22 cellular contexts compared by ENCODE assay signal in genomic region chr7:98199131-98199530, GRCh38. TPM values are rescaled to one million over a fixed set of nuclear protein-coding genes. Genes with fewer than 3 reads are reported as not detected.
DNase-seq lines count a peak whose midpoint lies in the region; ATAC-seq and TF ChIP-seq lines count a peak whose summit lies in the region.
"Had no signal": no experiment of that assay in that cellular context is flagged by ENCODE, and none has a peak within 500 bp of the region (broad histone marks: within the 10 kb centered on the region; RNA-seq: fewer than 3 reads in every experiment).

No MANE protein-coding gene starts in this region.

- POLR2A ChIA-PET in IMR-90 (lab: Charles Lee; ENCODE audit: unreplicated experiment): no interaction called here

- no peak overlapping the region for H2AK9ac ChIP-seq in IMR-90 (replicated peaks; ENCODE audit: low read depth, low read length, poor library complexity)

- peak overlapping the region; percentile 22 for H3K27ac Mint-ChIP-seq in stimulated activated naive CD8-positive, alpha-beta T cell treated with anti-CD3 and anti-CD28 coated beads, Interleukin-15, Interleukin-2, amounts not matched to agents 100 ng/mL and 50 ng/mL, for 24 hours
- H3K27ac Mint-ChIP-seq in stimulated activated naive CD8-positive, alpha-beta T cell treated with anti-CD3 and anti-CD28 coated beads, Interleukin-15, amount 100 ng/mL, for 72 hours: no peak overlapping the region
- H3K27ac Mint-ChIP-seq in osteocyte (ENCODE audit: unreplicated experiment) (peak overlapping the region; percentile 61), neural progenitor cell (no peak overlapping the region)
- H3K27ac Mint-ChIP-seq: CD8-positive, alpha-beta T cell had no signal

- no TSS peak for BruUV-seq in IMR-90 (replicated peaks; lab: Mats Ljungman, UMichigan)

- H3K27me3 ChIP-seq in IMR-90 (ENCODE audit: control insufficient read depth, insufficient read depth, low read length) (no peaks in the 10 kb centered on the region), neural progenitor cell (no peaks in the 10 kb centered on the region), prostate gland (replicated peaks; ENCODE audit: insufficient read depth) (no peaks in the 10 kb centered on the region)
- H3K27me3 ChIP-seq: SJSA1 had no signal

- no peak overlapping the region for H2BK120ac ChIP-seq in IMR-90 (ENCODE audit: low read depth, low read length)

- H4K8ac ChIP-seq in IMR-90 (ENCODE audit: low read depth in 2 of 2, low read length in 2 of 2): no peak overlapping the region

- no peak overlapping the region for H3K18ac ChIP-seq in IMR-90 (ENCODE audit: low read depth, low read length)

- H4K91ac ChIP-seq in IMR-90 (ENCODE audit: insufficient read depth, low read depth, low read length): no peak overlapping the region

- dilution Hi-C loops in IMR-90 (cut with HindIII; ENCODE audit: low sequenced_read_pairs, unreplicated experiment): no loop called here

- peaks cover 4% of the 10 kb centered on the region; the same call in 1 of the 2 replicates for H3K36me3 ChIP-seq in IMR-90 (ENCODE audit: control insufficient read depth, insufficient read depth, low read length)
- H3K36me3 ChIP-seq in neural progenitor cell: no peaks in the 10 kb centered on the region
- H3K36me3 ChIP-seq in prostate gland: no peaks in the 10 kb centered on the region

- H3K27ac ChIP-seq in IMR-90 (ENCODE audit: insufficient read depth, low read length) (peak overlapping the region; percentile 10; the same call in 1 of the 2 replicates), neural progenitor cell (no peak overlapping the region), prostate gland (no peak overlapping the region)
- H3K27ac ChIP-seq: SJSA1 had no signal

- no peak overlapping the region for H2BK15ac ChIP-seq in IMR-90 (ENCODE audit: low read depth, low read length)

- H3K27me3 Mint-ChIP-seq in stimulated activated naive CD8-positive, alpha-beta T cell treated with anti-CD3 and anti-CD28 coated beads, Interleukin-15, Interleukin-2, amounts not matched to agents 100 ng/mL and 50 ng/mL, for 24 hours: no peaks in the 10 kb centered on the region
- H3K27me3 Mint-ChIP-seq in stimulated activated naive CD8-positive, alpha-beta T cell treated with anti-CD3 and anti-CD28 coated beads, Interleukin-15, amount 100 ng/mL, for 72 hours: no peaks in the 10 kb centered on the region
- no peaks in the 10 kb centered on the region for H3K27me3 Mint-ChIP-seq in osteocyte (ENCODE audit: unreplicated experiment)
- H3K27me3 Mint-ChIP-seq in neural progenitor cell (ENCODE audit: insufficient read depth, low read depth): peaks cover 2% of the 10 kb centered on the region

- H2AFZ ChIP-seq in IMR-90 (replicated peaks; ENCODE audit: low read length, poor library complexity): no peak overlapping the region
- no peak overlapping the region for H2AFZ ChIP-seq in neural progenitor cell (replicated peaks)

- H2BK5ac ChIP-seq in IMR-90 (ENCODE audit: low read depth, low read length, poor library complexity, severe bottlenecking): no peak overlapping the region

- H3K4me3 ChIP-seq in IMR-90 (ENCODE audit: insufficient read depth, low read depth, low read length) (no peak overlapping the region), choroid plexus epithelial cell (ENCODE audit: low read depth, low read length) (no peak overlapping the region), neural progenitor cell (no peak overlapping the region), prostate gland (no peak overlapping the region)
- H3K4me3 ChIP-seq: SJSA1 had no signal

- H3F3A ChIP-seq in neural progenitor cell (ENCODE audit: low read depth): no peaks in the 10 kb centered on the region

- no peak for TF ChIP-seq RAD21 in IMR-90 (IDR thresholded peaks at IDR 0.05; ENCODE audit: low read length)

- no peak overlapping the region for H4K5ac ChIP-seq in IMR-90 (ENCODE audit: low read depth, low read length)

- no peak for TF ChIP-seq CTCF in IMR-90 (conservative IDR thresholded peaks at IDR 0.05; ENCODE audit: low read depth, low read length)
- no peak for TF ChIP-seq CTCF in choroid plexus epithelial cell (conservative IDR thresholded peaks at IDR 0.05; ENCODE audit: low read depth, low read length)
- no peak for TF ChIP-seq CTCF in osteocyte (IDR thresholded peaks at IDR 0.05)
- no peak for TF ChIP-seq CTCF in neural progenitor cell (IDR thresholded peaks at IDR 0.05)
- no peak for TF ChIP-seq CTCF in prostate gland (IDR thresholded peaks at IDR 0.05)

- CTCF ChIA-PET in IMR-90 (lab: Yijun Ruan, JAX): no interaction called here

- H3K4me2 ChIP-seq in IMR-90 (ENCODE audit: low read depth, low read length) (0 out of 2 replicates have a peak overlapping the region, but pooled peaks have one; percentile 5), neural progenitor cell (no peak overlapping the region)

- peaks cover 30% of the 10 kb centered on the region for H3K79me2 ChIP-seq in neural progenitor cell (ENCODE audit: low read depth)

- TF ChIP-seq POLR2A in IMR-90 (IDR thresholded peaks at IDR 0.05; ENCODE audit: low read depth, low read length) (no peak), prostate gland (IDR thresholded peaks at IDR 0.05) (no peak)

- H3K4me1 ChIP-seq in IMR-90 (ENCODE audit: control insufficient read depth, insufficient read depth, low read length) (peaks cover 2% of the 10 kb centered on the region; the same call in 1 of the 2 replicates), neural progenitor cell (no peaks in the 10 kb centered on the region), prostate gland (replicated peaks) (no peaks in the 10 kb centered on the region)
- H3K4me1 ChIP-seq: Caco-2, SJSA1 had no signal

- peaks cover 51% of the 10 kb centered on the region for H3K4me1 Mint-ChIP-seq in stimulated activated naive CD8-positive, alpha-beta T cell treated with anti-CD3 and anti-CD28 coated beads, Interleukin-15, Interleukin-2, amounts not matched to agents 100 ng/mL and 50 ng/mL, for 24 hours (ENCODE audit: low read depth)
- H3K4me1 Mint-ChIP-seq in stimulated activated naive CD8-positive, alpha-beta T cell treated with anti-CD3 and anti-CD28 coated beads, Interleukin-15, amount 100 ng/mL, for 72 hours: peaks cover 49% of the 10 kb centered on the region
- H3K4me1 Mint-ChIP-seq in osteocyte (ENCODE audit: unreplicated experiment): peaks cover 20% of the 10 kb centered on the region
- no peaks in the 10 kb centered on the region for H3K4me1 Mint-ChIP-seq in neural progenitor cell

- WGBS in IMR-90 (ENCODE audit: extremely low coverage in 2 of 2, insufficient read length in 1 of 2), 2 experiments: no CpG with 5 or more reads among the region's 5 CpGs
- WGBS in prostate gland: 90% methylated on average over 5 of the region's 5 CpGs

- peaks cover 5% of the 10 kb centered on the region; the same call in 1 of the 2 replicates for H3K9me1 ChIP-seq in IMR-90 (ENCODE audit: insufficient read depth, low read length)

- H4K20me1 ChIP-seq in IMR-90 (ENCODE audit: insufficient read depth, low read length): no peaks in the 10 kb centered on the region
- H4K20me1 ChIP-seq in neural progenitor cell (ENCODE audit: low read depth): peaks cover 8% of the 10 kb centered on the region

- intact Hi-C loops in IMR-90 (cut with micrococcal nuclease): no loop called here
- intact Hi-C loops in prostate gland (cut with DNase I): no loop called here

- H3K9me3 Mint-ChIP-seq in stimulated activated naive CD8-positive, alpha-beta T cell treated with anti-CD3 and anti-CD28 coated beads, Interleukin-15, Interleukin-2, amounts not matched to agents 100 ng/mL and 50 ng/mL, for 24 hours: no peaks in the 10 kb centered on the region
- peaks cover 0 to 8% of the 10 kb centered on the region in 2 donors for H3K9me3 Mint-ChIP-seq in stimulated activated naive CD8-positive, alpha-beta T cell treated with anti-CD3 and anti-CD28 coated beads, Interleukin-15, amount 100 ng/mL, for 72 hours
- no peaks in the 10 kb centered on the region for H3K9me3 Mint-ChIP-seq in osteocyte (ENCODE audit: unreplicated experiment)
- peaks cover 7% of the 10 kb centered on the region for H3K9me3 Mint-ChIP-seq in neural progenitor cell

- H3K23ac ChIP-seq in IMR-90 (ENCODE audit: low read depth, low read length): no peak overlapping the region

- H3K56ac ChIP-seq in IMR-90 (ENCODE audit: extremely low read depth, insufficient read depth, low read length): no peak overlapping the region

- H3K36me3 Mint-ChIP-seq in stimulated activated naive CD8-positive, alpha-beta T cell treated with anti-CD3 and anti-CD28 coated beads, Interleukin-15, Interleukin-2, amounts not matched to agents 100 ng/mL and 50 ng/mL, for 24 hours (ENCODE audit: low read depth): peaks cover 24% of the 10 kb centered on the region
- H3K36me3 Mint-ChIP-seq in osteocyte (ENCODE audit: unreplicated experiment) (peaks cover 11% of the 10 kb centered on the region), neural progenitor cell (peaks cover 30% of the 10 kb centered on the region)

- H3K9me3 ChIP-seq in IMR-90 (ENCODE audit: control insufficient read depth, insufficient read depth, low read length): peaks cover 3% of the 10 kb centered on the region; the same call in 1 of the 2 replicates
- no peaks in the 10 kb centered on the region for H3K9me3 ChIP-seq in neural progenitor cell (ENCODE audit: low read depth)
- H3K9me3 ChIP-seq in prostate gland: no peaks in the 10 kb centered on the region
- H3K9me3 ChIP-seq: Caco-2, SJSA1 had no signal

- in situ Hi-C loops in IMR-90 (cut with MboI; ENCODE audit: low sequenced_read_pairs): no loop called here

- no peak overlapping the region for H3K4ac ChIP-seq in IMR-90 (ENCODE audit: low read depth, low read length)

- no peak overlapping the region for H3K14ac ChIP-seq in IMR-90 (replicated peaks; ENCODE audit: low read depth, low read length)

- H2BK20ac ChIP-seq in IMR-90 (ENCODE audit: low read depth, low read length): no peak overlapping the region

- ATAC-seq in stimulated activated naive CD8-positive, alpha-beta T cell treated with anti-CD3 and anti-CD28 coated beads, Interleukin-15, amount 100 ng/mL, for 72 hours: no peak
- ATAC-seq in IMR-90 (ENCODE audit: low read depth): peak; percentile 59
- ATAC-seq: CD8-positive, alpha-beta T cell had no signal

- no peak for DNase-seq in stimulated activated naive CD8-positive, alpha-beta T cell treated with anti-CD3 and anti-CD28 coated beads, Interleukin-15, amount 100 ng/mL, for 72 hours
- DNase-seq in IMR-90: peak; percentile 52
- peak; percentile 67 for DNase-seq in choroid plexus epithelial cell (ENCODE audit: low read depth)
- no peak for DNase-seq in osteocyte (ENCODE audit: extremely low spot score, unreplicated experiment)
- DNase-seq in neural progenitor cell (ENCODE audit: low spot score): no peak
- DNase-seq in C1 segment of cervical spinal cord (lab: John Stamatoyannopoulos, UW): no peak
- no peak for DNase-seq in prostate gland (ENCODE audit: low spot score)
- DNase-seq: AML-193; Caco-2; CD8-positive, alpha-beta T cell; KBM-7; NCI-H1048; NCI-H1417; NCI-H1694; NCI-H2029 treated with DMSO at 0.1 percent for 48 hours; NCI-H446 treated with DMSO at 0.1 percent for 48 hours; NCI-H526; Right ventricle myocardium superior; RPMI8226 had no signal

- H2AK5ac ChIP-seq in IMR-90 (ENCODE audit: low read depth, low read length): no peak overlapping the region

- peaks cover 5 to 11% of the 10 kb centered on the region in 2 experiments for H3K79me1 ChIP-seq in IMR-90 (ENCODE audit: low read depth in 1 of 2, low read length in 2 of 2)

- H3K4me3 Mint-ChIP-seq in stimulated activated naive CD8-positive, alpha-beta T cell treated with anti-CD3 and anti-CD28 coated beads, Interleukin-15, Interleukin-2, amounts not matched to agents 100 ng/mL and 50 ng/mL, for 24 hours: no peak overlapping the region
- H3K4me3 Mint-ChIP-seq in stimulated activated naive CD8-positive, alpha-beta T cell treated with anti-CD3 and anti-CD28 coated beads, Interleukin-15, amount 100 ng/mL, for 72 hours: no peak overlapping the region
- H3K4me3 Mint-ChIP-seq in osteocyte (ENCODE audit: unreplicated experiment) (no peak overlapping the region), neural progenitor cell (no peak overlapping the region)
- H3K4me3 Mint-ChIP-seq: CD8-positive, alpha-beta T cell had no signal

- H3K9ac ChIP-seq in IMR-90 (ENCODE audit: low read depth, low read length) (no peak overlapping the region), neural progenitor cell (no peak overlapping the region)

RNA-seq across cellular contexts. Expression of gene BHLHA15, which starts 12.1 kb away (rescaled TPM):
- total RNA-seq in IMR-90 (2012; rRNA removed) (not detected in 2 replicates), osteocyte (not detected in 2 replicates), neural progenitor cell (ENCODE audit: low replicate concordance) (0.69 and 4.8 TPM in 2 replicates), prostate gland (10 to 100 TPM; 24.6 to 90.9 TPM)
- polyA plus RNA-seq in IMR-90 (2012; rRNA removed): not detected in 2 replicates
- polyA plus RNA-seq in IMR-90 (2012; cell fraction: cytosol; rRNA removed): 0.11 and 0.22 TPM in 2 replicates
- 0.27 TPM in 1 of 2 replicates, not detected in the other for polyA plus RNA-seq in IMR-90 (2012; cell fraction: nucleus; rRNA removed; ENCODE audit: low replicate concordance)
- total RNA-seq: CD8-positive, alpha-beta T cell; LHCN-M2; Right ventricle myocardium superior; SJSA1 had no signal

RNA-seq across cellular contexts. Expression of gene TECPR1, which starts 52.9 kb away (rescaled TPM):
- total RNA-seq in IMR-90 (2012; rRNA removed): 6.9 and 14.7 TPM in 2 replicates
- polyA plus RNA-seq in IMR-90 (2012; rRNA removed): 10.6 and 11.5 TPM in 2 replicates
- 6.5 and 9.9 TPM in 2 replicates for polyA plus RNA-seq in IMR-90 (2012; cell fraction: cytosol; rRNA removed)
- 18.6 and 48.0 TPM in 2 replicates for polyA plus RNA-seq in IMR-90 (2012; cell fraction: nucleus; rRNA removed; ENCODE audit: low replicate concordance)
- total RNA-seq in osteocyte: 33.6 and 38.7 TPM in 2 replicates
- 10.8 and 27.8 TPM in 2 replicates for total RNA-seq in neural progenitor cell (ENCODE audit: low replicate concordance)
- 10 to 100 TPM; 31.4 to 62.7 TPM for total RNA-seq in prostate gland

Comparison
In these comparisons a context has a peak if more than half of its experiments do, and no peak if none do; other contexts are left out.
1. H3K27ac Mint-ChIP-seq: peak in stimulated activated naive CD8-positive, alpha-beta T cell treated with anti-CD3 and anti-CD28 coated beads, Interleukin-15, Interleukin-2, amounts not matched to agents 100 ng/mL and 50 ng/mL, for 24 hours (single experiment) and osteocyte (single experiment); none in stimulated activated naive CD8-positive, alpha-beta T cell treated with anti-CD3 and anti-CD28 coated beads, Interleukin-15, amount 100 ng/mL, for 72 hours (0 of 2) and neural progenitor cell (single experiment).
2. DNase-seq: peak in IMR-90 (single experiment) and choroid plexus epithelial cell (single experiment); none in stimulated activated naive CD8-positive, alpha-beta T cell treated with anti-CD3 and anti-CD28 coated beads, Interleukin-15, amount 100 ng/mL, for 72 hours (0 of 2), osteocyte (single experiment), neural progenitor cell (single experiment), C1 segment of cervical spinal cord (0 of 14) and prostate gland (single experiment).